In the genomic region with DNA sequence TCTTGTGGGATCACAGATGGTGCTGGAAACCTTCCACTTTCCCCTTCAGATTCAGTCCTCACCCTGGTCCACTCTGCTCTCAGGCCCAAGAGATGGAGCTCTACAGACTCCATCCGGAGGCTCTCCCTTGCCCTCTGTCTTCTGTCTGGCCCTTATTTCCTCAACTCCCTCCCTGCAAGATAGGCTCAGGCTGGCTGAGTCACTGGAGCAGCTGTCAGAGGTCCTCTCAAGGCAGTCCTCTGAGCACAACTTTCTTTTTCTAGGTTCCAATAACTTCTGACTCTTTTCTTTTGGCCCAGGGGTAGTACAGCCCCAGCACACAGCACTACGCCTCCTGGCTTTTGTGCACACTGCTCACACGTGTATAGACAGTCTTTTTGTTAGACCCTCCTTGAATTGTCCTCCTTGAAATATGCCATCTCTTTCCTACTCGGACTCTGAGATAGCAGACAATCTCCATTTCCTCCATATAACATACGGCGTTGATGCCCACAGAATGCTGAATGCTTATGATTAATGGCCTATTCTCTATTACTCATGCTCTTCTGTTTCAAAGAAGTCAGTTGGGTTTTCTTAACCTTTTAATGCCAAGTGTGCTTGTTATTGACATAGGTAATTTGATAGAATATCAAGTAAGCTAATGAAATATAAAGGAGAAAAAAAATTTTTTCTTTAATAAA, we compare ENCODE assay signal across 19 cellular contexts.
A peak's percentile ranks its signal among the peaks of the same experiment; 100 is the strongest.
DNase-seq lines count a peak whose midpoint lies in the region; ATAC-seq, FAIRE-seq and TF ChIP-seq lines count a peak whose summit lies in the region.
"Had no signal": no experiment of that assay in that cellular context is flagged by ENCODE, and none has a peak within 500 bp of the region (broad histone marks: within the 10 kb centered on the region; RNA-seq: fewer than 3 reads in every experiment).

No MANE protein-coding gene starts in this region.

- intact Hi-C loops in K562 (cut with micrococcal nuclease): no loop called here
- intact Hi-C loops in activated T-helper 2 cell treated with anti-CD3 and anti-CD28 coated beads, Interferon-gamma antibody, Interleukin-2, Interleukin-4, amounts not matched to agents 10 μg/mL and 5 μg/mL and 100 μg/mL, durations not matched to agents 14 hours and 24 hours and 36 hours (cut with micrococcal nuclease): no loop called here

- no peaks in the 10 kb centered on the region for H3K27me3 ChIP-seq in K562 (ENCODE audit: control insufficient read depth in 2 of 2, insufficient read depth in 2 of 2, low read length in 2 of 2)
- H3K27me3 ChIP-seq: spleen had no signal

- no peak overlapping the region for H3K27ac Mint-ChIP-seq in activated T-helper 2 cell treated with anti-CD3 and anti-CD28 coated beads, Interferon-gamma antibody, Interleukin-2, Interleukin-4, amounts not matched to agents 10 μg/mL and 5 μg/mL and 100 μg/mL, durations not matched to agents 14 hours and 24 hours and 36 hours
- H3K27ac Mint-ChIP-seq: activated CD4-positive, alpha-beta T cell treated with anti-CD3 and anti-CD28 coated beads, Interleukin-2, amount 10 ng/mL, durations not matched to agents 7 days and 5 days had no signal

- H3K4me3 Mint-ChIP-seq in activated T-helper 2 cell treated with anti-CD3 and anti-CD28 coated beads, Interferon-gamma antibody, Interleukin-2, Interleukin-4, amounts not matched to agents 10 μg/mL and 5 μg/mL and 100 μg/mL, durations not matched to agents 14 hours and 24 hours and 36 hours (ENCODE audit: low read depth): no peak overlapping the region
- H3K4me3 Mint-ChIP-seq: activated CD4-positive, alpha-beta T cell treated with anti-CD3 and anti-CD28 coated beads, Interleukin-2, amount 10 ng/mL, durations not matched to agents 7 days and 5 days had no signal

- H3K4me1 ChIP-seq in K562 (replicated peaks in 1 of 2; ENCODE audit: control insufficient read depth in 2 of 2, insufficient read depth in 2 of 2, low read length in 2 of 2): no peaks in the 10 kb centered on the region
- H3K4me1 ChIP-seq: spleen had no signal

- FAIRE-seq in K562 (lab: Jason Lieb, UNC): no peak
- FAIRE-seq: A204.1, endometrium, frontal cortex, G401.6, HepG2 had no signal

- H4K20me1 ChIP-seq in K562 (replicated peaks; ENCODE audit: control insufficient read depth, insufficient read depth, low read length): no peaks in the 10 kb centered on the region

- H3K36me3 Mint-ChIP-seq in activated T-helper 2 cell treated with anti-CD3 and anti-CD28 coated beads, Interferon-gamma antibody, Interleukin-2, Interleukin-4, amounts not matched to agents 10 μg/mL and 5 μg/mL and 100 μg/mL, durations not matched to agents 14 hours and 24 hours and 36 hours (ENCODE audit: low read depth): no peaks in the 10 kb centered on the region

- no peak overlapping the region for H3K9ac ChIP-seq in K562 (ENCODE audit: insufficient read depth in 1 of 2, low read depth in 2 of 2, low read length in 2 of 2)

- no peak for ATAC-seq in K562
- ATAC-seq: HepG2, Right ventricle myocardium inferior had no signal

- H3K79me2 ChIP-seq in K562 (ENCODE audit: control insufficient read depth, insufficient read depth, low read length): no peaks in the 10 kb centered on the region

- 0% methylated on average over 6 of the region's 6 CpGs for WGBS in K562 (ENCODE audit: insufficient coverage, low coverage, missing lambda C conversion rate)

- H3K27ac ChIP-seq in K562 (ENCODE audit: extremely low read depth, low read depth, low read length): no peak overlapping the region
- H3K27ac ChIP-seq: coronary artery, spleen had no signal

- H3K27me3 Mint-ChIP-seq in activated T-helper 2 cell treated with anti-CD3 and anti-CD28 coated beads, Interferon-gamma antibody, Interleukin-2, Interleukin-4, amounts not matched to agents 10 μg/mL and 5 μg/mL and 100 μg/mL, durations not matched to agents 14 hours and 24 hours and 36 hours (ENCODE audit: low read depth): no peaks in the 10 kb centered on the region

- no peak for TF ChIP-seq CTCF in K562 (IDR thresholded peaks at IDR 0.05 in 2 of 3, conservative IDR thresholded peaks at IDR 0.05 in 1 of 3; ENCODE audit: insufficient read depth in 2 of 3, low read depth in 1 of 3, low read length in 3 of 3)

- no peaks in the 10 kb centered on the region for H3K9me3 ChIP-seq in K562 (replicated peaks; ENCODE audit: control insufficient read depth, insufficient read depth, low read depth, low read length)
- H3K9me3 ChIP-seq: spleen had no signal

- TF ChIP-seq RAD21 in K562 (CRISPR knock-in tag; conservative IDR thresholded peaks at IDR 0.05 in 1 of 2, IDR thresholded peaks at IDR 0.05 in 1 of 2): no peak

- TF ChIP-seq EP300 in K562 (IDR thresholded peaks at IDR 0.05; ENCODE audit: low read length): no peak

- in situ Hi-C loops in K562 (cut with MboI): no loop called here

- H3K9me1 ChIP-seq in K562 (ENCODE audit: control insufficient read depth, insufficient read depth, low read length): no peaks in the 10 kb centered on the region

- POLR2A ChIA-PET in K562 (lab: Yijun Ruan, JAX): no interaction called here

- no peaks in the 10 kb centered on the region for H3K9me3 Mint-ChIP-seq in activated T-helper 2 cell treated with anti-CD3 and anti-CD28 coated beads, Interferon-gamma antibody, Interleukin-2, Interleukin-4, amounts not matched to agents 10 μg/mL and 5 μg/mL and 100 μg/mL, durations not matched to agents 14 hours and 24 hours and 36 hours
- H3K9me3 Mint-ChIP-seq: activated CD4-positive, alpha-beta T cell treated with anti-CD3 and anti-CD28 coated beads, Interleukin-2, amount 10 ng/mL, durations not matched to agents 7 days and 5 days had no signal

- DNase-seq in A172 (ENCODE audit: low spot score): peak; percentile 56
- peak; percentile 57 for DNase-seq in NCI-H69 (lab: John Stamatoyannopoulos, UW)
- DNase-seq in K562 (ENCODE audit: extremely low read depth in 1 of 4, low spot score in 3 of 4): no peak
- peak; percentile 48 for DNase-seq in glomerular visceral epithelial cell (ENCODE audit: extremely low spot score)
- DNase-seq in activated T-helper 2 cell treated with anti-CD3 and anti-CD28 coated beads, Interferon-gamma antibody, Interleukin-2, Interleukin-4, amounts not matched to agents 10 μg/mL and 5 μg/mL and 100 μg/mL, durations not matched to agents 14 hours and 24 hours and 36 hours (ENCODE audit: low spot score): no peak
- DNase-seq in T-helper 1 cell: no peak
- DNase-seq in HuH-7 (ENCODE audit: low spot score): no peak
- DNase-seq in ureter (ENCODE audit: low spot score): no peak
- DNase-seq: activated CD4-positive, alpha-beta T cell treated with anti-CD3 and anti-CD28 coated beads, Interleukin-2, amount 10 ng/mL, durations not matched to agents 7 days and 5 days; NCI-H187; NCI-H446 treated with DMSO at 0.1 percent for 48 hours; spleen had no signal

- no peak overlapping the region for H2AFZ ChIP-seq in K562 (ENCODE audit: low read depth, low read length)

- H3K4me3 ChIP-seq in K562: no peak overlapping the region
- H3K4me3 ChIP-seq: coronary artery, spleen had no signal

- no peak overlapping the region for H3K4me2 ChIP-seq in K562 (ENCODE audit: insufficient read depth, low read length)

- no peaks in the 10 kb centered on the region for H3K4me1 Mint-ChIP-seq in activated T-helper 2 cell treated with anti-CD3 and anti-CD28 coated beads, Interferon-gamma antibody, Interleukin-2, Interleukin-4, amounts not matched to agents 10 μg/mL and 5 μg/mL and 100 μg/mL, durations not matched to agents 14 hours and 24 hours and 36 hours (ENCODE audit: low read depth)
- H3K4me1 Mint-ChIP-seq: activated CD4-positive, alpha-beta T cell treated with anti-CD3 and anti-CD28 coated beads, Interleukin-2, amount 10 ng/mL, durations not matched to agents 7 days and 5 days had no signal

- H3K36me3 ChIP-seq in K562 (ENCODE audit: control insufficient read depth, insufficient read depth, low read length): no peaks in the 10 kb centered on the region

- TF ChIP-seq POLR2A in K562 (conservative IDR thresholded peaks at IDR 0.05): no peak

- BruUV-seq in K562 (replicated peaks; lab: Mats Ljungman, UMichigan): no TSS peak

- CTCF ChIA-PET in K562 (lab: Yijun Ruan, JAX; ENCODE audit: low intra/inter-chr PET ratio): no interaction called here

TF ChIP-seq in K562, 482 proteins besides CTCF, POLR2A, EP300 and RAD21:
- TF ChIP-seq FOSL1 (tag; conservative IDR thresholded peaks at IDR 0.05) (peak; percentile 77), PHF21A (IDR thresholded peaks at IDR 0.05; ENCODE audit: borderline replicate concordance, low read depth) (no peak)

Comparison
In these comparisons a context has a peak if more than half of its experiments do, and no peak if none do; other contexts are left out.
1. DNase-seq: peak in A172 (single experiment), NCI-H69 (single experiment) and glomerular visceral epithelial cell (single experiment); none in K562 (0 of 4), activated T-helper 2 cell treated with anti-CD3 and anti-CD28 coated beads, Interferon-gamma antibody, Interleukin-2, Interleukin-4, amounts not matched to agents 10 μg/mL and 5 μg/mL and 100 μg/mL, durations not matched to agents 14 hours and 24 hours and 36 hours (single experiment), T-helper 1 cell (0 of 5), HuH-7 (single experiment) and ureter (single experiment).